22 cellular contexts compared by ENCODE assay signal in the genomic region with DNA sequence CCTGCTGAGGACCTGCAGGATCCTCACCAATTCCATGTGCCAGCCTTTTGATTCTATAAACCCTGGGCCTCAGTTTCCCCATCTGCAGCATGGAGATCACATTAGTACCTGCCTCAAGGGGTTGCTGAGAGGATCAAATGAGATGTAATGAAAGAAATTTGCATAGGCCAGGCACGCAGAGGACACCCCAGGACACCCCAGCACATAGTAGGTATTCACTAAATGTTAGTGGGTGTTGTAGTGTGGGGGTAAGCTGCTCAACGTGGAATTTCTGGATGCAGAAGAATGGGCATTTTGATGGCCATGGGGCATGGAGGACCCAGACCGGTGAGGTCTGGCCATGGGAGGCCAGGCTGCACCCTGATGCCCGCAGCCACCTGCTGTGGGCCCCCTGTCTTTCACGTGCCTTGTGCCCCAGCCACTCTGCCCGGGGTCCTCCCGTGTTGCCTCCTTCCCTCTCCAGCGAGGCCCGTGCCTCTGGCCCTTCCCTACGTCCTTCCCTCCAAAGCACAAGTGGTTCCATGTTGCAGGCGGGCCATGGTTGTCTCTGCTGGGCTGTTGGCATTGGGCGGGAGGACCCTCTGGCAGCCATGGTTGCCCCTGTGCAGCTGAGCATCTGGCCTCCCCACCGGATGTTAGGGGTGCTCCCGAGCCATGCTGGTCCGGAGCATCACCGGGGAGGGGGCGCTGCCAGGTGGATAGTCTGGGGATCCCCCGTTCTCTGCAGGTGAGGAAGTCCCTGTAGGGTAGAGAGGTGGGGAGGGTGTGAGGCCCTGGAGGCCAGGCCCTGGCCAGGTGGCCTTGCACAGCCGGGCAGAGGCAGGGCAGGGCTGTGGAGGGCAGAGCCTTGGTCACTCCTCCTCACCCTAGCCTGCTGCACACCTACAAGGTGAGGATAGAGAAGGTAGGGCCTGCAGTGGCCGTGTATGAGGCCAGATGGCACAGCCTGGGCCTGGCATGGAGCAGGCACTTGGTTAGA. TPM values are rescaled to one million over a fixed set of nuclear protein-coding genes. Genes with fewer than 3 reads are reported as not detected.
DNase-seq lines count a peak whose midpoint lies in the region; ATAC-seq, FAIRE-seq and TF ChIP-seq lines count a peak whose summit lies in the region.
"Had no signal": no experiment of that assay in that cellular context is flagged by ENCODE, and none has a peak within 500 bp of the region (broad histone marks: within the 10 kb centered on the region; RNA-seq: fewer than 3 reads in every experiment).

No MANE protein-coding gene starts in this region.

- H3K27ac ChIP-seq in K562 (ENCODE audit: extremely low read depth, low read depth, low read length), result no peak overlapping the region
- H3K27ac ChIP-seq: C4-2B had no signal

- H3K79me2 ChIP-seq in K562 (ENCODE audit: control insufficient read depth, insufficient read depth, low read length), result peaks cover 6% of the 10 kb centered on the region; the same call in 1 of the 3 replicates

- H3K9me1 ChIP-seq in K562 (ENCODE audit: control insufficient read depth, insufficient read depth, low read length), result no peaks in the 10 kb centered on the region

- CTCF ChIA-PET in K562 (lab: Yijun Ruan, JAX; ENCODE audit: low intra/inter-chr PET ratio), result no interaction called here

- no peak overlapping the region for H3K9ac ChIP-seq in K562 (ENCODE audit: insufficient read depth in 1 of 2, low read depth in 2 of 2, low read length in 2 of 2)

- peaks cover 0 to 5% (median 0%) of the 10 kb centered on the region in 3 donors for H3K27me3 Mint-ChIP-seq in naive B cell
- H3K27me3 Mint-ChIP-seq in activated T-helper 17 cell treated with anti-CD3 and anti-CD28 coated beads, Interleukin-2, amount 50 U/mL, for 72 hours, result peaks cover 3% of the 10 kb centered on the region

- no peak for TF ChIP-seq POLR2A in K562 (conservative IDR thresholded peaks at IDR 0.05)

- POLR2A ChIA-PET in K562 (lab: Yijun Ruan, JAX), result no interaction called here

- no peaks in the 10 kb centered on the region for H3K9me3 ChIP-seq in K562 (replicated peaks; ENCODE audit: control insufficient read depth, insufficient read depth, low read depth, low read length)
- H3K9me3 ChIP-seq: MG63 had no signal

- no peak for ATAC-seq in left ventricle myocardium superior
- no peak for ATAC-seq in K562
- no peak for ATAC-seq in naive B cell (ENCODE audit: low read depth in 2 of 2)
- ATAC-seq in activated T-helper 17 cell treated with anti-CD3 and anti-CD28 coated beads, Interleukin-2, amount 50 U/mL, for 72 hours (replicated peaks), result no peak
- ATAC-seq in left colon, result no peak
- ATAC-seq: GM23338 had no signal

- peaks cover 4 to 8% of the 10 kb centered on the region in 2 donors for H3K36me3 Mint-ChIP-seq in naive B cell
- peaks cover 64% of the 10 kb centered on the region for H3K36me3 Mint-ChIP-seq in activated T-helper 17 cell treated with anti-CD3 and anti-CD28 coated beads, Interleukin-2, amount 50 U/mL, for 72 hours (ENCODE audit: low read depth)

- FAIRE-seq in K562 (lab: Jason Lieb, UNC), result no peak
- FAIRE-seq: A204.1, GM12892 had no signal

- peaks cover 50 to 64% (median 54%) of the 10 kb centered on the region in 3 donors for H3K4me1 Mint-ChIP-seq in naive B cell
- peaks cover 13% of the 10 kb centered on the region for H3K4me1 Mint-ChIP-seq in activated T-helper 17 cell treated with anti-CD3 and anti-CD28 coated beads, Interleukin-2, amount 50 U/mL, for 72 hours
- H3K4me1 Mint-ChIP-seq: GM23338 had no signal

- H3K4me2 ChIP-seq in K562 (ENCODE audit: insufficient read depth, low read length), result no peak overlapping the region
- H3K4me2 ChIP-seq: GM23338 had no signal

- TF ChIP-seq RAD21 in K562 (CRISPR knock-in tag; conservative IDR thresholded peaks at IDR 0.05 in 1 of 2, IDR thresholded peaks at IDR 0.05 in 1 of 2), result no peak

- no peaks in the 10 kb centered on the region for H3K27me3 ChIP-seq in K562 (ENCODE audit: control insufficient read depth in 2 of 2, insufficient read depth in 2 of 2, low read length in 2 of 2)
- H3K27me3 ChIP-seq: MG63 had no signal

- intact Hi-C loops in cardiac septum (cut with DNase I) (no loop called here), left ventricle myocardium superior (cut with micrococcal nuclease) (no loop called here), K562 (cut with micrococcal nuclease) (no loop called here), left colon (cut with DNase I, micrococcal nuclease) (no loop called here)

- H2AFZ ChIP-seq in K562 (ENCODE audit: low read depth, low read length), result no peak overlapping the region
- H2AFZ ChIP-seq: GM23338 had no signal

- in situ Hi-C loops in K562 (cut with MboI), result loop anchor here (10.0 to 25.0 kb wide), 2 partner anchors 769 to 1092 kb away; no protein-coding TSS in a partner anchor

- DNase-seq in cardiac septum (ENCODE audit: low spot score) (peak; percentile 73), left ventricle myocardium superior (no peak), K562 (ENCODE audit: extremely low read depth in 1 of 4, low spot score in 3 of 4) (no peak), naive B cell (no peak), NCI-H2081 (lab: John Stamatoyannopoulos, UW) (no peak), left colon (no peak)
- DNase-seq: COR-L47; GF-D8; HFFc6; Karpas-422; MG63; NCI-H1092 treated with DMSO at 0.1 percent for 48 hours; NCI-H1694; NCI-H345; NCI-H526; NK-92 treated with Interleukin-12 subunit alpha and Interleukin-12 subunit beta, amount 100 ng/mL, for 24 hours; SHP77 treated with DMSO at 0.1 percent for 48 hours had no signal

- no peaks in the 10 kb centered on the region for H3K36me3 ChIP-seq in K562 (ENCODE audit: control insufficient read depth, insufficient read depth, low read length)

- H3K27ac Mint-ChIP-seq in naive B cell, result peak overlapping the region in 4 of 6 donors; percentile 17 to 76 (median 62)
- H3K27ac Mint-ChIP-seq in activated T-helper 17 cell treated with anti-CD3 and anti-CD28 coated beads, Interleukin-2, amount 50 U/mL, for 72 hours, result no peak overlapping the region

- no TSS peak for BruUV-seq in K562 (replicated peaks; lab: Mats Ljungman, UMichigan)

- no peak for TF ChIP-seq CTCF in K562 (IDR thresholded peaks at IDR 0.05 in 2 of 3, conservative IDR thresholded peaks at IDR 0.05 in 1 of 3; ENCODE audit: insufficient read depth in 2 of 3, low read depth in 1 of 3, low read length in 3 of 3)

- H3K4me1 ChIP-seq in K562 (replicated peaks in 1 of 2; ENCODE audit: control insufficient read depth in 2 of 2, insufficient read depth in 2 of 2, low read length in 2 of 2), result peaks cover 4 to 74% of the 10 kb centered on the region in 2 experiments; a peak in 4 of 5 replicates

- H3K4me3 ChIP-seq in K562, result no peak overlapping the region
- H3K4me3 ChIP-seq: GM23338, MG63 had no signal

- 39% methylated on average over 15 of the region's 20 CpGs for WGBS in K562 (ENCODE audit: insufficient coverage, low coverage, missing lambda C conversion rate)

- no peak overlapping the region for H3K4me3 Mint-ChIP-seq in naive B cell
- no peak overlapping the region for H3K4me3 Mint-ChIP-seq in activated T-helper 17 cell treated with anti-CD3 and anti-CD28 coated beads, Interleukin-2, amount 50 U/mL, for 72 hours
- H3K4me3 Mint-ChIP-seq: GM23338, HFFc6 had no signal

- peaks cover 15% of the 10 kb centered on the region; the same call in 1 of the 2 replicates for H4K20me1 ChIP-seq in K562 (replicated peaks; ENCODE audit: control insufficient read depth, insufficient read depth, low read length)

- TF ChIP-seq EP300 in K562 (IDR thresholded peaks at IDR 0.05; ENCODE audit: low read length), result no peak

- peaks cover 0 to 5% (median 2%) of the 10 kb centered on the region in 7 donors for H3K9me3 Mint-ChIP-seq in naive B cell
- no peaks in the 10 kb centered on the region for H3K9me3 Mint-ChIP-seq in activated T-helper 17 cell treated with anti-CD3 and anti-CD28 coated beads, Interleukin-2, amount 50 U/mL, for 72 hours

RNA-seq across cellular contexts. Expression of gene MAP2K3, which starts 8.6 kb away (rescaled TPM):
- total RNA-seq in cardiac septum, result 70.5 TPM
- 38.6 TPM for total RNA-seq in left ventricle myocardium superior
- total RNA-seq in K562 (2011; cell fraction: chromatin; rRNA removed; ENCODE audit: low replicate concordance), result 5.2 and 14.1 TPM in 2 replicates
- 6.8 and 9.3 TPM in 2 replicates for total RNA-seq in K562 (2011; cell fraction: nucleolus; rRNA removed)
- 7.1 and 7.6 TPM in 2 replicates for total RNA-seq in K562 (2011; cell fraction: nucleoplasm; rRNA removed)
- total RNA-seq in K562 (2014; rRNA removed), result 4.4 and 5.9 TPM in 2 replicates
- 2.2 and 2.5 TPM in 2 replicates for total RNA-seq in K562 (2014; rRNA removed; fragmentation: Illumina TruSeq; extraction: Trizol)
- 3.5 TPM in 2 replicates for total RNA-seq in K562 (2015; rRNA removed; fragmentation: Illumina TruSeq; extraction: Trizol)
- total RNA-seq in K562 (2021), result 14.8 and 16.1 TPM in 2 replicates
- polyA plus RNA-seq in K562 (2011; rRNA removed), result 2.8 and 3.5 TPM in 2 replicates
- polyA plus RNA-seq in K562 (2011; cell fraction: cytosol; rRNA removed), result 5.0 and 6.2 TPM in 2 replicates
- polyA plus RNA-seq in K562 (2011; cell fraction: nucleus; rRNA removed), result 5.1 and 5.9 TPM in 2 replicates
- 7.0 and 8.3 TPM in 2 replicates for polyA plus RNA-seq in K562 (2012)
- polyA plus RNA-seq in K562 (2014; fragmentation: Illumina TruSeq; extraction: Trizol), result 10.3 and 12.5 TPM in 2 replicates
- under 1 TPM; 0.18 to 0.38 TPM for polyA plus RNA-seq in K562 (2014; fragmentation: Nextera tagmentation; extraction: Ambion mirVana)
- polyA plus RNA-seq in K562 (2014; rRNA removed), result 8.0 and 8.8 TPM in 2 replicates
- polyA minus RNA-seq in K562 (2011; rRNA and poly(A)+ RNA removed), result 1.0 and 2.2 TPM in 2 replicates
- polyA minus RNA-seq in K562 (2011; cell fraction: cytosol; rRNA and poly(A)+ RNA removed), result 4.1 and 5.6 TPM in 2 replicates
- polyA minus RNA-seq in K562 (2011; cell fraction: nucleus; rRNA and poly(A)+ RNA removed), result 2.8 and 3.0 TPM in 2 replicates
- 100 to 1,000 TPM in 2 of 6 donors, 10 to 100 TPM in 4; 93.2 to 151 (median 99.7) TPM for polyA plus RNA-seq in naive B cell (ENCODE audit: low read depth in 6 of 6)
- total RNA-seq in activated T-helper 17 cell treated with anti-CD3 and anti-CD28 coated beads, Interleukin-2, amount 50 U/mL, for 72 hours, result 100 to 1,000 TPM; 107 to 112 TPM
- total RNA-seq in left colon, result 10 to 100 TPM; 74.2 to 75.8 TPM

RNA-seq across cellular contexts. Expression of gene NATD1, which starts 39.9 kb away (rescaled TPM):
- 14.4 TPM for total RNA-seq in cardiac septum
- total RNA-seq in left ventricle myocardium superior, result 22.1 TPM
- 1.9 and 6.9 TPM in 2 replicates for total RNA-seq in K562 (2011; cell fraction: chromatin; rRNA removed; ENCODE audit: low replicate concordance)
- 5.3 and 5.5 TPM in 2 replicates for total RNA-seq in K562 (2011; cell fraction: nucleolus; rRNA removed)
- total RNA-seq in K562 (2011; cell fraction: nucleoplasm; rRNA removed), result 3.2 and 3.4 TPM in 2 replicates
- 2.3 and 2.9 TPM in 2 replicates for total RNA-seq in K562 (2014; rRNA removed)
- total RNA-seq in K562 (2014; rRNA removed; fragmentation: Illumina TruSeq; extraction: Trizol), result 0.55 and 0.61 TPM in 2 replicates
- total RNA-seq in K562 (2015; rRNA removed; fragmentation: Illumina TruSeq; extraction: Trizol), result 0.65 and 0.72 TPM in 2 replicates
- total RNA-seq in K562 (2021), result 5.4 TPM in 2 replicates
- 1.6 and 2.3 TPM in 2 replicates for polyA plus RNA-seq in K562 (2011; rRNA removed)
- polyA plus RNA-seq in K562 (2011; cell fraction: cytosol; rRNA removed), result 3.1 and 4.2 TPM in 2 replicates
- polyA plus RNA-seq in K562 (2011; cell fraction: nucleus; rRNA removed), result 1.5 and 2.5 TPM in 2 replicates
- polyA plus RNA-seq in K562 (2012), result 2.5 and 8.0 TPM in 2 replicates
- 3.7 and 4.5 TPM in 2 replicates for polyA plus RNA-seq in K562 (2014; fragmentation: Illumina TruSeq; extraction: Trizol)
- polyA plus RNA-seq in K562 (2014; fragmentation: Nextera tagmentation; extraction: Ambion mirVana), result under 1 TPM; 0.24 to 0.52 TPM
- polyA plus RNA-seq in K562 (2014; rRNA removed), result 3.7 and 4.2 TPM in 2 replicates
- polyA minus RNA-seq in K562 (2011; rRNA and poly(A)+ RNA removed), result 0.90 and 1.3 TPM in 2 replicates
- polyA minus RNA-seq in K562 (2011; cell fraction: cytosol; rRNA and poly(A)+ RNA removed), result 1.9 and 3.1 TPM in 2 replicates
- polyA minus RNA-seq in K562 (2011; cell fraction: nucleus; rRNA and poly(A)+ RNA removed), result 2.3 and 2.9 TPM in 2 replicates
- 1 to 10 TPM in 3 of 6 donors, under 1 TPM in 2, not detected in 1; 0.52 to 2.2 (median 1.2) TPM for polyA plus RNA-seq in naive B cell (ENCODE audit: low read depth in 6 of 6)
- total RNA-seq in activated T-helper 17 cell treated with anti-CD3 and anti-CD28 coated beads, Interleukin-2, amount 50 U/mL, for 72 hours, result 1 to 10 TPM; 1.8 to 2.3 TPM
- 1 to 10 TPM; 3.1 to 5.6 TPM for total RNA-seq in left colon
